Comparison of ENCODE assay signal across 8 cellular contexts in genomic region chr15:44195151-44195740, GRCh38. TPM values are rescaled to one million over a fixed set of nuclear protein-coding genes. Genes with fewer than 3 reads are reported as not detected.
A peak's percentile ranks its signal among the peaks of the same experiment; 100 is the strongest.
DNase-seq lines count a peak whose midpoint lies in the region; ATAC-seq and TF ChIP-seq lines count a peak whose summit lies in the region.

Gene FRMD5 (minus strand): TSS chr15:44195271.

- peak within 1 kb of the TSS; percentile 55; the same call in 1 of the 2 replicates for H2AFZ ChIP-seq in OCI-LY1 (ENCODE audit: low read length)

- intact Hi-C loops in CD8-positive, alpha-beta T cell (cut with DNase I, micrococcal nuclease), result loop anchor here in 1 of 2 experiments (1.0 to 2.0 kb wide), 2 partner anchors 93 to 232 kb away; partner anchors contain the start of genes CTDSPL2 and GOLM2
- intact Hi-C loops in mucosa of descending colon (cut with DNase I, micrococcal nuclease), result no loop called here

- peaks cover 16% of the 10 kb centered on the region for H3K4me1 ChIP-seq in CD8-positive, alpha-beta T cell (ENCODE audit: insufficient read depth, low read length)
- peaks cover 6% of the 10 kb centered on the region for H3K4me1 ChIP-seq in OCI-LY1 (ENCODE audit: insufficient read depth, low read length, severe bottlenecking)
- peaks cover 4 to 10% of the 10 kb centered on the region in 2 donors for H3K4me1 ChIP-seq in esophagus (ENCODE audit: control insufficient read depth in 2 of 2, insufficient read depth in 2 of 2, low read length in 1 of 2)
- H3K4me1 ChIP-seq in mucosa of descending colon (ENCODE audit: low read depth), result peaks cover 10% of the 10 kb centered on the region

- TF ChIP-seq CTCF in CD8-positive, alpha-beta T cell (IDR thresholded peaks at IDR 0.05), result no peak
- TF ChIP-seq CTCF in OCI-LY1 (IDR thresholded peaks at IDR 0.05; ENCODE audit: low read length), result peak; percentile 23; the same call in 1 of the 2 replicates
- peak; percentile 21 for TF ChIP-seq CTCF in mucosa of descending colon (IDR thresholded peaks at IDR 0.05)

- H3K27me3 Mint-ChIP-seq in CD8-positive, alpha-beta T cell (ENCODE audit: low read depth), result peaks cover 58% of the 10 kb centered on the region
- H3K27me3 Mint-ChIP-seq in activated T-cell treated with anti-CD3 and anti-CD28 coated beads, Interleukin-2, amount 50 U/mL, for 24 hours, result peaks cover 77% of the 10 kb centered on the region

- peak within 1 kb of the TSS; percentile 71 for H3K4me2 ChIP-seq in OCI-LY1 (ENCODE audit: low read length)

- peaks cover 2% of the 10 kb centered on the region for H3K36me3 Mint-ChIP-seq in CD8-positive, alpha-beta T cell
- H3K36me3 Mint-ChIP-seq in activated T-cell treated with anti-CD3 and anti-CD28 coated beads, Interleukin-2, amount 50 U/mL, for 24 hours (ENCODE audit: low read depth), result no peaks in the 10 kb centered on the region

- POLR2A ChIA-PET in CD8-positive, alpha-beta T cell (lab: Charles Lee), result no interaction called here

- H3K27ac Mint-ChIP-seq in CD8-positive, alpha-beta T cell, result no peak within 1 kb of the TSS
- peak within 1 kb of the TSS; percentile 47 for H3K27ac Mint-ChIP-seq in activated T-cell treated with anti-CD3 and anti-CD28 coated beads, Interleukin-2, amount 50 U/mL, for 24 hours

- peaks cover 14% of the 10 kb centered on the region for H3K27me3 ChIP-seq in CD8-positive, alpha-beta T cell (ENCODE audit: insufficient read depth, low read length)
- H3K27me3 ChIP-seq in OCI-LY1 (ENCODE audit: insufficient read depth, low read length), result peaks cover 10% of the 10 kb centered on the region; the same call in 1 of the 2 replicates
- peaks cover 0 to 11% of the 10 kb centered on the region in 2 donors for H3K27me3 ChIP-seq in esophagus (ENCODE audit: control insufficient read depth in 1 of 2, insufficient read depth in 2 of 2, low read length in 2 of 2)

- H3K9me3 ChIP-seq in CD8-positive, alpha-beta T cell (ENCODE audit: low read length), result no peaks in the 10 kb centered on the region
- H3K9me3 ChIP-seq in OCI-LY1 (ENCODE audit: low read length), result no peaks in the 10 kb centered on the region
- H3K9me3 ChIP-seq in esophagus (ENCODE audit: control insufficient read depth in 2 of 2, insufficient read depth in 1 of 2, low read depth in 1 of 2, low read length in 1 of 2), result no peaks in the 10 kb centered on the region
- H3K9me3 ChIP-seq in mucosa of descending colon, result no peaks in the 10 kb centered on the region

- no peaks in the 10 kb centered on the region for H3K36me3 ChIP-seq in CD8-positive, alpha-beta T cell (ENCODE audit: insufficient read depth, low read length)
- H3K36me3 ChIP-seq in OCI-LY1 (ENCODE audit: insufficient read depth, low read length) (no peaks in the 10 kb centered on the region), esophagus (ENCODE audit: control insufficient read depth in 2 of 2, insufficient read depth in 2 of 2, low read length in 1 of 2) (no peaks in the 10 kb centered on the region), mucosa of descending colon (ENCODE audit: low read depth) (no peaks in the 10 kb centered on the region)

- H3K9ac ChIP-seq in OCI-LY1 (ENCODE audit: low read length), result peak within 1 kb of the TSS; percentile 15; the same call in 1 of the 2 replicates

- H3K9me2 ChIP-seq in OCI-LY1 (ENCODE audit: low read depth, low read length), result no peaks in the 10 kb centered on the region

- ATAC-seq in CD8-positive, alpha-beta T cell, result peak; percentile 97
- ATAC-seq in GM21360 (IDR thresholded peaks at IDR 0.05; ENCODE audit: unreplicated experiment), result peak; percentile 93
- peak; percentile 96 for ATAC-seq in mucosa of descending colon

- WGBS in esophagus, 2 donors, result 1% methylated on average over 41 to 43 of the region's 43 CpGs

- no peaks in the 10 kb centered on the region for H3K79me2 ChIP-seq in OCI-LY1 (ENCODE audit: insufficient read depth, low read length)

- H3F3A ChIP-seq in OCI-LY1 (ENCODE audit: insufficient read depth, low read length), result no peaks in the 10 kb centered on the region

- peaks cover 19% of the 10 kb centered on the region for H3K4me1 Mint-ChIP-seq in CD8-positive, alpha-beta T cell (ENCODE audit: low read depth)
- H3K4me1 Mint-ChIP-seq in activated T-cell treated with anti-CD3 and anti-CD28 coated beads, Interleukin-2, amount 50 U/mL, for 24 hours (ENCODE audit: low read depth), result peaks cover 22% of the 10 kb centered on the region

- H3K9me3 Mint-ChIP-seq in CD8-positive, alpha-beta T cell, result no peaks in the 10 kb centered on the region
- H3K9me3 Mint-ChIP-seq in activated T-cell treated with anti-CD3 and anti-CD28 coated beads, Interleukin-2, amount 50 U/mL, for 24 hours, result no peaks in the 10 kb centered on the region

- H3K4me3 ChIP-seq in CD8-positive, alpha-beta T cell (ENCODE audit: low read depth, low read length), result peak within 1 kb of the TSS; percentile 76
- H3K4me3 ChIP-seq in OCI-LY1 (ENCODE audit: low read depth, low read length, poor library complexity, severe bottlenecking) (peak within 1 kb of the TSS; percentile 58), esophagus (ENCODE audit: low read depth in 1 of 2, low read length in 2 of 2) (peak within 1 kb of the TSS; percentile 54 to 62), mucosa of descending colon (peak within 1 kb of the TSS; percentile 17)

- H3K27ac ChIP-seq in CD8-positive, alpha-beta T cell (ENCODE audit: low read depth, low read length), result no peak within 1 kb of the TSS
- H3K27ac ChIP-seq in OCI-LY1 (ENCODE audit: low read depth, low read length, poor library complexity, severe bottlenecking), result no peak within 1 kb of the TSS
- H3K27ac ChIP-seq in esophagus (ENCODE audit: low read depth in 2 of 2, low read length in 1 of 2), result no peak within 1 kb of the TSS

- no peaks in the 10 kb centered on the region for H4K20me1 ChIP-seq in OCI-LY1 (ENCODE audit: insufficient read depth, low read length)

- DNase-seq in CD8-positive, alpha-beta T cell, result peak; percentile 71 to 90 (median 84)
- DNase-seq in HS-5 (ENCODE audit: low read depth) (peak; percentile 89), mucosa of descending colon (peak; percentile 89 to 93 (median 91))
- peak; percentile 89 for DNase-seq in activated T-cell treated with anti-CD3 and anti-CD28 coated beads, Interleukin-2, amount 50 U/mL, for 24 hours
- peak; percentile 77 to 83 for DNase-seq in stimulated activated CD8-positive, alpha-beta memory T cell treated with anti-CD3 and anti-CD28 coated beads, Interleukin-2, amount 100 ng/mL, for 48 hours (ENCODE audit: low read depth in 2 of 2)

- peak within 1 kb of the TSS; percentile 90 for H3K4me3 Mint-ChIP-seq in CD8-positive, alpha-beta T cell
- peak within 1 kb of the TSS; percentile 76 for H3K4me3 Mint-ChIP-seq in activated T-cell treated with anti-CD3 and anti-CD28 coated beads, Interleukin-2, amount 50 U/mL, for 24 hours

- CTCF ChIA-PET in CD8-positive, alpha-beta T cell (lab: Charles Lee), result no interaction called here

RNA-seq across cellular contexts. Expression of gene FRMD5, which starts in this region (rescaled TPM):
- not detected for total RNA-seq in CD8-positive, alpha-beta T cell
- under 1 TPM; 0.04 to 0.09 TPM for polyA plus RNA-seq in esophagus
- total RNA-seq in mucosa of descending colon, result 1 to 10 TPM; 1.8 to 2.3 (median 1.9) TPM

Comparison
In these comparisons a context has a peak if more than half of its experiments do, and no peak if none do; other contexts are left out.
1. Peak in DNase-seq, ATAC-seq and H3K4me3 ChIP-seq in CD8-positive, alpha-beta T cell; RNA of the gene not detected or under 1 TPM.
2. H3K4me3 ChIP-seq: peak in every context shown above with its lines; median percentile 76 in CD8-positive, alpha-beta T cell; 58 in OCI-LY1; 58 in esophagus; 17 in mucosa of descending colon.